In genomic region chr17:28364665-28365363, GRCh38 we compare ENCODE assay signal across 28 cellular contexts. TPM values are rescaled to one million over a fixed set of nuclear protein-coding genes. Genes with fewer than 3 reads are reported as not detected.
"Had no signal": no experiment of that assay in that cellular context is flagged by ENCODE, and none has a peak within 500 bp of the region (broad histone marks: within the 10 kb centered on the region; RNA-seq: fewer than 3 reads in every experiment).

SEBOX (minus strand) TSS chr17:28365199; CDS start chr17:28365151, 48 bp downstream.

- DNase-seq: activated CD4-positive, alpha-beta memory T cell treated with anti-CD3 and anti-CD28 coated beads, Interleukin-2, amount 10 ng/mL, durations not matched to agents 7 days and 5 days; activated CD4-positive, alpha-beta T cell treated with anti-CD3 and anti-CD28 coated beads for 36 hours; activated CD4-positive, alpha-beta T cell treated with anti-CD3 and anti-CD28 coated beads, Interleukin-2, amount 50 U/mL, for 1 hour; activated T-cell treated with anti-CD3 and anti-CD28 coated beads for 4 hours; activated T-cell treated with anti-CD3 and anti-CD28 coated beads, Interleukin-2, amount 50 U/mL, for 48 hours; caudate nucleus; MG63; MV-4-11; NCI-H1092 treated with DMSO at 0.1 percent for 48 hours; NCI-H1417 treated with DMSO at 0.1 percent for 48 hours; NCI-H2029; NCI-H2107; NCI-H226; NCI-H526 treated with DMSO at 0.1 percent for 48 hours; RPMI8226; T-helper 1 cell had no signal

- H3K9me3 ChIP-seq: breast epithelium, MG63 had no signal

- H3K4me1 ChIP-seq: breast epithelium had no signal

- H3K4me3 ChIP-seq: breast epithelium, MG63, SK-N-MC had no signal

- H3K27ac Mint-ChIP-seq: activated CD4-positive, alpha-beta memory T cell treated with anti-CD3 and anti-CD28 coated beads, Interleukin-2, amount 10 ng/mL, durations not matched to agents 7 days and 5 days; activated T-helper 2 cell treated with anti-CD3 and anti-CD28 coated beads, Interferon-gamma antibody, Interleukin-2, Interleukin-4, amounts not matched to agents 10 μg/mL and 5 μg/mL and 100 μg/mL, durations not matched to agents 14 hours and 24 hours and 36 hours had no signal

- H3K27me3 Mint-ChIP-seq: activated CD4-positive, alpha-beta memory T cell treated with anti-CD3 and anti-CD28 coated beads, Interleukin-2, amount 10 ng/mL, durations not matched to agents 7 days and 5 days; activated CD4-positive, alpha-beta T cell treated with anti-CD3 and anti-CD28 coated beads for 36 hours; activated naive CD4-positive, alpha-beta T cell treated with anti-CD3 and anti-CD28 coated beads, Interleukin-2, amount 50 U/mL, for 24 hours had no signal

- ATAC-seq: activated CD4-positive, alpha-beta T cell treated with anti-CD3 and anti-CD28 coated beads for 36 hours; Panc1; Right ventricle myocardium inferior had no signal

- H3K9me3 Mint-ChIP-seq: activated CD4-positive, alpha-beta memory T cell treated with anti-CD3 and anti-CD28 coated beads, Interleukin-2, amount 10 ng/mL, durations not matched to agents 7 days and 5 days; activated naive CD4-positive, alpha-beta T cell treated with anti-CD3 and anti-CD28 coated beads, Interleukin-2, amount 50 U/mL, for 24 hours; activated T-helper 2 cell treated with anti-CD3 and anti-CD28 coated beads, Interferon-gamma antibody, Interleukin-2, Interleukin-4, amounts not matched to agents 10 μg/mL and 5 μg/mL and 100 μg/mL, durations not matched to agents 14 hours and 24 hours and 36 hours had no signal

- H3K27me3 ChIP-seq: breast epithelium, MG63 had no signal

- H3K4me3 Mint-ChIP-seq: activated CD4-positive, alpha-beta memory T cell treated with anti-CD3 and anti-CD28 coated beads, Interleukin-2, amount 10 ng/mL, durations not matched to agents 7 days and 5 days; activated CD4-positive, alpha-beta T cell treated with anti-CD3 and anti-CD28 coated beads for 36 hours; activated naive CD4-positive, alpha-beta T cell treated with anti-CD3 and anti-CD28 coated beads, Interleukin-2, amount 50 U/mL, for 24 hours had no signal

- H3K27ac ChIP-seq: breast epithelium, SK-N-MC, VCaP had no signal

- H3K4me1 Mint-ChIP-seq: activated CD4-positive, alpha-beta memory T cell treated with anti-CD3 and anti-CD28 coated beads, Interleukin-2, amount 10 ng/mL, durations not matched to agents 7 days and 5 days; activated CD4-positive, alpha-beta T cell treated with anti-CD3 and anti-CD28 coated beads for 36 hours; activated naive CD4-positive, alpha-beta T cell treated with anti-CD3 and anti-CD28 coated beads, Interleukin-2, amount 50 U/mL, for 24 hours had no signal

RNA-seq across cellular contexts. Expression of gene SEBOX, which starts in this region (rescaled TPM):
- total RNA-seq: activated CD4-positive, alpha-beta memory T cell treated with anti-CD3 and anti-CD28 coated beads, Interleukin-2, amount 10 ng/mL, durations not matched to agents 7 days and 5 days; activated CD4-positive, alpha-beta T cell treated with anti-CD3 and anti-CD28 coated beads for 36 hours; activated CD8-positive, alpha-beta memory T cell treated with anti-CD3 and anti-CD28 coated beads for 36 hours; activated T-helper 2 cell treated with anti-CD3 and anti-CD28 coated beads, Interferon-gamma antibody, Interleukin-2, Interleukin-4, amounts not matched to agents 10 μg/mL and 5 μg/mL and 100 μg/mL, durations not matched to agents 14 hours and 24 hours and 36 hours; aorta; breast epithelium; NCI-H460; OCI-LY7; Right ventricle myocardium inferior; T-helper 2 cell treated with Interferon-gamma antibody and Interleukin-4, amounts not matched to agents 100 ng/mL and 5 ng/mL, for 36 hours had no signal
- polyA plus RNA-seq: aorta had no signal
